Comparison of ENCODE assay signal across 1 cellular context in genomic region chr9:92669890-92670708, GRCh38.
TF ChIP-seq lines count a peak whose summit lies in the region.

Gene IPPK (minus strand): TSS chr9:92670131. CDS start chr9:92669988, 143 bp downstream.

TF ChIP-seq in HepG2, 621 proteins besides CTCF, POLR2A, EP300 and RAD21 (continued from another document and continues in another):
- TF ChIP-seq, protein P1, sequence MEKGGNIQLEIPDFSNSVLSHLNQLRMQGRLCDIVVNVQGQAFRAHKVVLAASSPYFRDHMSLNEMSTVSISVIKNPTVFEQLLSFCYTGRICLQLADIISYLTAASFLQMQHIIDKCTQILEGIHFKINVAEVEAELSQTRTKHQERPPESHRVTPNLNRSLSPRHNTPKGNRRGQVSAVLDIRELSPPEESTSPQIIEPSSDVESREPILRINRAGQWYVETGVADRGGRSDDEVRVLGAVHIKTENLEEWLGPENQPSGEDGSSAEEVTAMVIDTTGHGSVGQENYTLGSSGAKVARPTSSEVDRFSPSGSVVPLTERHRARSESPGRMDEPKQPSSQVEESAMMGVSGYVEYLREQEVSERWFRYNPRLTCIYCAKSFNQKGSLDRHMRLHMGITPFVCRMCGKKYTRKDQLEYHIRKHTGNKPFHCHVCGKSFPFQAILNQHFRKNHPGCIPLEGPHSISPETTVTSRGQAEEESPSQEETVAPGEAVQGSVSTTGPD (CRISPR knock-in tag; IDR thresholded peaks at IDR 0.05), result 0 out of 2 replicates have a peak, but pooled peaks have one; percentile 5
- no peak for TF ChIP-seq ZNF780A (CRISPR knock-in tag; IDR thresholded peaks at IDR 0.05)
- no peak for TF ChIP-seq ZSCAN5A (CRISPR knock-in tag; IDR thresholded peaks at IDR 0.05; ENCODE audit: borderline replicate concordance)
- no peak for TF ChIP-seq ZNF589 (CRISPR knock-in tag; conservative IDR thresholded peaks at IDR 0.05)
- no peak for TF ChIP-seq STAG1 (CRISPR knock-in tag; IDR thresholded peaks at IDR 0.05)
- peak; percentile 88 for TF ChIP-seq KMT2B (CRISPR knock-in tag; IDR thresholded peaks at IDR 0.05)
- TF ChIP-seq BORCS8-MEF2B (CRISPR knock-in tag; IDR thresholded peaks at IDR 0.05), result peak; percentile 54; the same call in 1 of the 2 replicates
- no peak; the same call in 1 of the 2 replicates for TF ChIP-seq ARID5B (CRISPR knock-in tag; IDR thresholded peaks at IDR 0.05)
- no peak for TF ChIP-seq ZNF652 (CRISPR knock-in tag; IDR thresholded peaks at IDR 0.05; ENCODE audit: borderline replicate concordance, low read depth)
- no peak for TF ChIP-seq ZNF44 (CRISPR knock-in tag; IDR thresholded peaks at IDR 0.05)
- TF ChIP-seq JUNB (CRISPR knock-in tag; IDR thresholded peaks at IDR 0.05; ENCODE audit: borderline replicate concordance), result no peak
- TF ChIP-seq ZSCAN22 (CRISPR knock-in tag; IDR thresholded peaks at IDR 0.05), result no peak
- TF ChIP-seq POLR2AphosphoS2 (IDR thresholded peaks at IDR 0.05; ENCODE audit: low read depth, low read length), result no peak
- no peak for TF ChIP-seq ZNF713 (CRISPR knock-in tag; IDR thresholded peaks at IDR 0.05)
- TF ChIP-seq CREM (IDR thresholded peaks at IDR 0.05), result peak; percentile 96
- no peak for TF ChIP-seq CREM (CRISPR knock-in tag; IDR thresholded peaks at IDR 0.05)
- no peak for TF ChIP-seq TBL1XR1 (IDR thresholded peaks at IDR 0.05; ENCODE audit: borderline replicate concordance, low read length, partially characterized antibody)
- TF ChIP-seq ZNF569 (CRISPR knock-in tag; IDR thresholded peaks at IDR 0.05; ENCODE audit: borderline replicate concordance), result no peak
- TF ChIP-seq ZNF225 (CRISPR knock-in tag; IDR thresholded peaks at IDR 0.05), result 0 out of 2 replicates have a peak, but pooled peaks have one; percentile 3
- TF ChIP-seq ZNF383 (CRISPR knock-in tag; IDR thresholded peaks at IDR 0.05; ENCODE audit: borderline replicate concordance), result no peak
- 0 out of 2 replicates have a peak, but pooled peaks have one; percentile 74 for TF ChIP-seq MEIS1 (CRISPR knock-in tag; IDR thresholded peaks at IDR 0.05; ENCODE audit: borderline replicate concordance)
- TF ChIP-seq NAIF1 (CRISPR knock-in tag; IDR thresholded peaks at IDR 0.05; ENCODE audit: borderline replicate concordance), result 0 out of 2 replicates have a peak, but pooled peaks have one; percentile 79
- no peak; the same call in 1 of the 2 replicates for TF ChIP-seq ZNF737 (CRISPR knock-in tag; IDR thresholded peaks at IDR 0.05; ENCODE audit: borderline replicate concordance)
- TF ChIP-seq ZFX (CRISPR knock-in tag; IDR thresholded peaks at IDR 0.05; ENCODE audit: low read depth), result peak; percentile 83
- no peak for TF ChIP-seq ZNF850 (CRISPR knock-in tag; conservative IDR thresholded peaks at IDR 0.05)
- TF ChIP-seq, protein P2, sequence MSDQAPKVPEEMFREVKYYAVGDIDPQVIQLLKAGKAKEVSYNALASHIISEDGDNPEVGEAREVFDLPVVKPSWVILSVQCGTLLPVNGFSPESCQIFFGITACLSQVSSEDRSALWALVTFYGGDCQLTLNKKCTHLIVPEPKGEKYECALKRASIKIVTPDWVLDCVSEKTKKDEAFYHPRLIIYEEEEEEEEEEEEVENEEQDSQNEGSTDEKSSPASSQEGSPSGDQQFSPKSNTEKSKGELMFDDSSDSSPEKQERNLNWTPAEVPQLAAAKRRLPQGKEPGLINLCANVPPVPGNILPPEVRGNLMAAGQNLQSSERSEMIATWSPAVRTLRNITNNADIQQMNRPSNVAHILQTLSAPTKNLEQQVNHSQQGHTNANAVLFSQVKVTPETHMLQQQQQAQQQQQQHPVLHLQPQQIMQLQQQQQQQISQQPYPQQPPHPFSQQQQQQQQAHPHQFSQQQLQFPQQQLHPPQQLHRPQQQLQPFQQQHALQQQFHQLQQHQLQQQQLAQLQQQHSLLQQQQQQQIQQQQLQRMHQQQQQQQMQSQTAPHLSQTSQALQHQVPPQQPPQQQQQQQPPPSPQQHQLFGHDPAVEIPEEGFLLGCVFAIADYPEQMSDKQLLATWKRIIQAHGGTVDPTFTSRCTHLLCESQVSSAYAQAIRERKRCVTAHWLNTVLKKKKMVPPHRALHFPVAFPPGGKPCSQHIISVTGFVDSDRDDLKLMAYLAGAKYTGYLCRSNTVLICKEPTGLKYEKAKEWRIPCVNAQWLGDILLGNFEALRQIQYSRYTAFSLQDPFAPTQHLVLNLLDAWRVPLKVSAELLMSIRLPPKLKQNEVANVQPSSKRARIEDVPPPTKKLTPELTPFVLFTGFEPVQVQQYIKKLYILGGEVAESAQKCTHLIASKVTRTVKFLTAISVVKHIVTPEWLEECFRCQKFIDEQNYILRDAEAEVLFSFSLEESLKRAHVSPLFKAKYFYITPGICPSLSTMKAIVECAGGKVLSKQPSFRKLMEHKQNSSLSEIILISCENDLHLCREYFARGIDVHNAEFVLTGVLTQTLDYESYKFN (CRISPR knock-in tag; conservative IDR thresholded peaks at IDR 0.05), result no peak; the same call in none of the 2 replicates
- TF ChIP-seq, protein P3, sequence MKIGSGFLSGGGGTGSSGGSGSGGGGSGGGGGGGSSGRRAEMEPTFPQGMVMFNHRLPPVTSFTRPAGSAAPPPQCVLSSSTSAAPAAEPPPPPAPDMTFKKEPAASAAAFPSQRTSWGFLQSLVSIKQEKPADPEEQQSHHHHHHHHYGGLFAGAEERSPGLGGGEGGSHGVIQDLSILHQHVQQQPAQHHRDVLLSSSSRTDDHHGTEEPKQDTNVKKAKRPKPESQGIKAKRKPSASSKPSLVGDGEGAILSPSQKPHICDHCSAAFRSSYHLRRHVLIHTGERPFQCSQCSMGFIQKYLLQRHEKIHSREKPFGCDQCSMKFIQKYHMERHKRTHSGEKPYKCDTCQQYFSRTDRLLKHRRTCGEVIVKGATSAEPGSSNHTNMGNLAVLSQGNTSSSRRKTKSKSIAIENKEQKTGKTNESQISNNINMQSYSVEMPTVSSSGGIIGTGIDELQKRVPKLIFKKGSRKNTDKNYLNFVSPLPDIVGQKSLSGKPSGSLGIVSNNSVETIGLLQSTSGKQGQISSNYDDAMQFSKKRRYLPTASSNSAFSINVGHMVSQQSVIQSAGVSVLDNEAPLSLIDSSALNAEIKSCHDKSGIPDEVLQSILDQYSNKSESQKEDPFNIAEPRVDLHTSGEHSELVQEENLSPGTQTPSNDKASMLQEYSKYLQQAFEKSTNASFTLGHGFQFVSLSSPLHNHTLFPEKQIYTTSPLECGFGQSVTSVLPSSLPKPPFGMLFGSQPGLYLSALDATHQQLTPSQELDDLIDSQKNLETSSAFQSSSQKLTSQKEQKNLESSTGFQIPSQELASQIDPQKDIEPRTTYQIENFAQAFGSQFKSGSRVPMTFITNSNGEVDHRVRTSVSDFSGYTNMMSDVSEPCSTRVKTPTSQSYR (CRISPR knock-in tag; IDR thresholded peaks at IDR 0.05; ENCODE audit: borderline replicate concordance), result peak; percentile 10; the same call in 1 of the 2 replicates
- TF ChIP-seq, protein P4, sequence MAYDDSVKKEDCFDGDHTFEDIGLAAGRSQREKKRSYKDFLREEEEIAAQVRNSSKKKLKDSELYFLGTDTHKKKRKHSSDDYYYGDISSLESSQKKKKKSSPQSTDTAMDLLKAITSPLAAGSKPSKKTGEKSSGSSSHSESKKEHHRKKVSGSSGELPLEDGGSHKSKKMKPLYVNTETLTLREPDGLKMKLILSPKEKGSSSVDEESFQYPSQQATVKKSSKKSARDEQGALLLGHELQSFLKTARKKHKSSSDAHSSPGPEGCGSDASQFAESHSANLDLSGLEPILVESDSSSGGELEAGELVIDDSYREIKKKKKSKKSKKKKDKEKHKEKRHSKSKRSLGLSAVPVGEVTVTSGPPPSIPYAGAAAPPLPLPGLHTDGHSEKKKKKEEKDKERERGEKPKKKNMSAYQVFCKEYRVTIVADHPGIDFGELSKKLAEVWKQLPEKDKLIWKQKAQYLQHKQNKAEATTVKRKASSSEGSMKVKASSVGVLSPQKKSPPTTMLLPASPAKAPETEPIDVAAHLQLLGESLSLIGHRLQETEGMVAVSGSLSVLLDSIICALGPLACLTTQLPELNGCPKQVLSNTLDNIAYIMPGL (CRISPR knock-in tag; IDR thresholded peaks at IDR 0.05; ENCODE audit: borderline replicate concordance in 1 of 2, low read depth in 1 of 2), result peak; percentile 62 to 89; a peak in 3 of 4 replicates
- no peak for TF ChIP-seq MTF1 (CRISPR knock-in tag; IDR thresholded peaks at IDR 0.05)
- TF ChIP-seq, protein P5, sequence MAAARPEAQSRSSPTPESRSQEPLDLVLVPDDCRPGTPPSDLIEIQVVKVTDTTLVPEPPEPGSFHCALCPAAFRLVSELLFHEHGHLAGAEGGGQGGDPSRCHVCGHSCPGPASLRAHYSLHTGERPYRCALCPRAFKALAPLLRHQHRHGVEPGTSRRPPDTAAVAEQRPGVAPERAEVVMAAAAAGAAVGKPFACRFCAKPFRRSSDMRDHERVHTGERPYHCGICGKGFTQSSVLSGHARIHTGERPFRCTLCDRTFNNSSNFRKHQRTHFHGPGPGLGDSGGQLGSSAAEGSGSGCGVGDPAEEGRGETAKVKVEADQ (CRISPR knock-in tag; IDR thresholded peaks at IDR 0.05; ENCODE audit: borderline replicate concordance), result no peak; the same call in 1 of the 2 replicates
- peak; percentile 68; the same call in 1 of the 2 replicates for TF ChIP-seq SP2 (CRISPR knock-in tag; IDR thresholded peaks at IDR 0.05)
- TF ChIP-seq ZNF451 (CRISPR knock-in tag; IDR thresholded peaks at IDR 0.05), result no peak
- no peak for TF ChIP-seq ZNF619 (CRISPR knock-in tag; IDR thresholded peaks at IDR 0.05)
- TF ChIP-seq, protein P6, sequence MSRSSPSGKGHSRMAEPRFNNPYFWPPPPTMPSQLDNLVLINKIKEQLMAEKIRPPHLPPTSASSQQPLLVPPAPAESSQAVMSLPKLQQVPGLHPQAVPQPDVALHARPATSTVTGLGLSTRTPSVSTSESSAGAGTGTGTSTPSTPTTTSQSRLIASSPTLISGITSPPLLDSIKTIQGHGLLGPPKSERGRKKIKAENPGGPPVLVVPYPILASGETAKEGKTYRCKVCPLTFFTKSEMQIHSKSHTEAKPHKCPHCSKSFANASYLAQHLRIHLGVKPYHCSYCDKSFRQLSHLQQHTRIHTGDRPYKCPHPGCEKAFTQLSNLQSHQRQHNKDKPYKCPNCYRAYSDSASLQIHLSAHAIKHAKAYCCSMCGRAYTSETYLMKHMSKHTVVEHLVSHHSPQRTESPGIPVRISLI (CRISPR knock-in tag; IDR thresholded peaks at IDR 0.05; ENCODE audit: borderline replicate concordance), result no peak
- peak; percentile 86 for TF ChIP-seq ZHX1 (CRISPR knock-in tag; IDR thresholded peaks at IDR 0.05; ENCODE audit: low read depth)
